1 cellular context compared by ENCODE assay signal in genomic region chrX:31590581-31591113, GRCh38.
TF ChIP-seq lines count a peak whose summit lies in the region.

No MANE protein-coding gene starts in this region.

TF ChIP-seq in HEK293, 187 proteins besides CTCF, POLR2A, EP300 and RAD21 (continued from another document):
- no peak for TF ChIP-seq ZNF26 (tag by site-specific recombination; IDR thresholded peaks at IDR 0.05)
- TF ChIP-seq ZNF621 (tag by site-specific recombination; IDR thresholded peaks at IDR 0.05): no peak
- TF ChIP-seq, protein P1, sequence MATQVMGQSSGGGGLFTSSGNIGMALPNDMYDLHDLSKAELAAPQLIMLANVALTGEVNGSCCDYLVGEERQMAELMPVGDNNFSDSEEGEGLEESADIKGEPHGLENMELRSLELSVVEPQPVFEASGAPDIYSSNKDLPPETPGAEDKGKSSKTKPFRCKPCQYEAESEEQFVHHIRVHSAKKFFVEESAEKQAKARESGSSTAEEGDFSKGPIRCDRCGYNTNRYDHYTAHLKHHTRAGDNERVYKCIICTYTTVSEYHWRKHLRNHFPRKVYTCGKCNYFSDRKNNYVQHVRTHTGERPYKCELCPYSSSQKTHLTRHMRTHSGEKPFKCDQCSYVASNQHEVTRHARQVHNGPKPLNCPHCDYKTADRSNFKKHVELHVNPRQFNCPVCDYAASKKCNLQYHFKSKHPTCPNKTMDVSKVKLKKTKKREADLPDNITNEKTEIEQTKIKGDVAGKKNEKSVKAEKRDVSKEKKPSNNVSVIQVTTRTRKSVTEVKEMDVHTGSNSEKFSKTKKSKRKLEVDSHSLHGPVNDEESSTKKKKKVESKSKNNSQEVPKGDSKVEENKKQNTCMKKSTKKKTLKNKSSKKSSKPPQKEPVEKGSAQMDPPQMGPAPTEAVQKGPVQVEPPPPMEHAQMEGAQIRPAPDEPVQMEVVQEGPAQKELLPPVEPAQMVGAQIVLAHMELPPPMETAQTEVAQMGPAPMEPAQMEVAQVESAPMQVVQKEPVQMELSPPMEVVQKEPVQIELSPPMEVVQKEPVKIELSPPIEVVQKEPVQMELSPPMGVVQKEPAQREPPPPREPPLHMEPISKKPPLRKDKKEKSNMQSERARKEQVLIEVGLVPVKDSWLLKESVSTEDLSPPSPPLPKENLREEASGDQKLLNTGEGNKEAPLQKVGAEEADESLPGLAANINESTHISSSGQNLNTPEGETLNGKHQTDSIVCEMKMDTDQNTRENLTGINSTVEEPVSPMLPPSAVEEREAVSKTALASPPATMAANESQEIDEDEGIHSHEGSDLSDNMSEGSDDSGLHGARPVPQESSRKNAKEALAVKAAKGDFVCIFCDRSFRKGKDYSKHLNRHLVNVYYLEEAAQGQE (tag by site-specific recombination; IDR thresholded peaks at IDR 0.05): no peak
- no peak for TF ChIP-seq ZNF324 (tag by site-specific recombination; IDR thresholded peaks at IDR 0.05)
- no peak for TF ChIP-seq EGR2 (tag by site-specific recombination; IDR thresholded peaks at IDR 0.05; ENCODE audit: low read depth)
- TF ChIP-seq ZNF146 (tag by site-specific recombination; IDR thresholded peaks at IDR 0.05): no peak
- TF ChIP-seq BCL6B (tag by site-specific recombination; IDR thresholded peaks at IDR 0.05): no peak
- no peak for TF ChIP-seq ZNF488 (tag by site-specific recombination; IDR thresholded peaks at IDR 0.05)
- TF ChIP-seq TSHZ1 (tag by site-specific recombination; IDR thresholded peaks at IDR 0.05; ENCODE audit: borderline replicate concordance): no peak
- TF ChIP-seq ZNF23 (tag by site-specific recombination; IDR thresholded peaks at IDR 0.05; ENCODE audit: borderline replicate concordance): no peak
- no peak for TF ChIP-seq ZFP37 (tag by site-specific recombination; IDR thresholded peaks at IDR 0.05)
- no peak for TF ChIP-seq ZBTB48 (tag by site-specific recombination; IDR thresholded peaks at IDR 0.05)
- no peak for TF ChIP-seq MYNN (tag by site-specific recombination; IDR thresholded peaks at IDR 0.05; ENCODE audit: borderline replicate concordance)
- no peak for TF ChIP-seq ZFHX2 (tag by site-specific recombination; conservative IDR thresholded peaks at IDR 0.05)
- no peak for TF ChIP-seq PATZ1 (tag by site-specific recombination; IDR thresholded peaks at IDR 0.05)
- no peak for TF ChIP-seq ZBTB17 (tag by site-specific recombination; IDR thresholded peaks at IDR 0.05)
- TF ChIP-seq, protein P2, sequence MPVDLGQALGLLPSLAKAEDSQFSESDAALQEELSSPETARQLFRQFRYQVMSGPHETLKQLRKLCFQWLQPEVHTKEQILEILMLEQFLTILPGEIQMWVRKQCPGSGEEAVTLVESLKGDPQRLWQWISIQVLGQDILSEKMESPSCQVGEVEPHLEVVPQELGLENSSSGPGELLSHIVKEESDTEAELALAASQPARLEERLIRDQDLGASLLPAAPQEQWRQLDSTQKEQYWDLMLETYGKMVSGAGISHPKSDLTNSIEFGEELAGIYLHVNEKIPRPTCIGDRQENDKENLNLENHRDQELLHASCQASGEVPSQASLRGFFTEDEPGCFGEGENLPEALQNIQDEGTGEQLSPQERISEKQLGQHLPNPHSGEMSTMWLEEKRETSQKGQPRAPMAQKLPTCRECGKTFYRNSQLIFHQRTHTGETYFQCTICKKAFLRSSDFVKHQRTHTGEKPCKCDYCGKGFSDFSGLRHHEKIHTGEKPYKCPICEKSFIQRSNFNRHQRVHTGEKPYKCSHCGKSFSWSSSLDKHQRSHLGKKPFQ (tag by site-specific recombination; IDR thresholded peaks at IDR 0.05): no peak
- peak; percentile 49; the same call in 1 of the 2 replicates for TF ChIP-seq ELK4 (IDR thresholded peaks at IDR 0.05; ENCODE audit: borderline replicate concordance, low read depth, low read length)
- no peak for TF ChIP-seq ZNF19 (tag by site-specific recombination; IDR thresholded peaks at IDR 0.05; ENCODE audit: low read depth)
- no peak for TF ChIP-seq ZNF555 (tag by site-specific recombination; conservative IDR thresholded peaks at IDR 0.05)
- TF ChIP-seq ZNF223 (tag by site-specific recombination; IDR thresholded peaks at IDR 0.05): no peak
- peak; percentile 64 for TF ChIP-seq OSR2 (tag by site-specific recombination; IDR thresholded peaks at IDR 0.05)
- no peak for TF ChIP-seq ZNF658 (tag by site-specific recombination; IDR thresholded peaks at IDR 0.05)
